ENCODE assay signal across 2 cellular contexts in the genomic region with DNA sequence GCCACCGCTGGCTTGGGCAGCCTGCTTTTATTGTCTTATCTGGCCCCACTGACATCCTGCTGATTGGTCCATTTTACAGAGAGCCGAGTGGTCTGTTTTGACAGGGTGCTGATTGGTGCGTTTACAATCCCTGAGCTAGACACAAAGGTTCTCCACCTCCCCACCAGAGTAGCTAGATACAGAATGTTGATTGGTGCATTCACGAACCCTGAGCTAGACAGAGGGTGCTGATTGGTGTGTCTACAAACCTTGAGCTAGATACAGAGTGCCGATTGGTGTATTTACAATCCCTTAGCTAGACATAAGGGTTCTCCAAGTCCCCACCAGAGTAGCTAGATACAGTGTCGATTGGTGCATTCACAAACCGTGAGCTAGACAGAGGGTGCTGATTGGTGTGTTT. TPM values are rescaled to one million over a fixed set of nuclear protein-coding genes. Genes with fewer than 3 reads are reported as not detected.
"Had no signal": no experiment of that assay in that cellular context is flagged by ENCODE, and none has a peak within 500 bp of the region (broad histone marks: within the 10 kb centered on the region; RNA-seq: fewer than 3 reads in every experiment).

No MANE protein-coding gene starts in this region.

RNA-seq across cellular contexts. Expression of gene WIPF1, which starts 49.6 kb away (rescaled TPM):
- total RNA-seq: HepG2, HT-29 had no signal
